8 cellular contexts compared by ENCODE assay signal in genomic region chr7:50679218-50680007, GRCh38.
DNase-seq lines count a peak whose midpoint lies in the region; ATAC-seq, FAIRE-seq and TF ChIP-seq lines count a peak whose summit lies in the region.

No MANE protein-coding gene starts in this region.

- H2BK15ac ChIP-seq in H1 (ENCODE audit: low read length), result no peak overlapping the region

- peaks cover 0 to 5% (median 0%) of the 10 kb centered on the region in 7 donors for H3K4me1 Mint-ChIP-seq in naive thymus-derived CD4-positive, alpha-beta T cell

- H3K18ac ChIP-seq in H1 (ENCODE audit: extremely low read depth, low read length), result no peak overlapping the region

- no peak overlapping the region for H2BK20ac ChIP-seq in H1 (ENCODE audit: low read length)

- intact Hi-C loops in naive thymus-derived CD4-positive, alpha-beta T cell (cut with micrococcal nuclease), result loop anchor here (1.0 to 5.0 kb wide), 13 partner anchors 65 to 587 kb away; no protein-coding TSS in a partner anchor

- peak; percentile 60 for TF ChIP-seq CTCF in OCI-LY1 (IDR thresholded peaks at IDR 0.05; ENCODE audit: low read length)
- TF ChIP-seq CTCF in H1 (IDR thresholded peaks at IDR 0.05; ENCODE audit: control extremely low read depth in 1 of 3, insufficient read depth in 1 of 3, low read depth in 1 of 3, low read length in 3 of 3), result peak in 2 of 3 experiments; percentile 14 to 34; a peak in 2 of 4 replicates

- H4K8ac ChIP-seq in H1 (ENCODE audit: extremely low read depth, insufficient read depth, low read length), result no peak overlapping the region

- no peaks in the 10 kb centered on the region for H3K23me2 ChIP-seq in H1 (ENCODE audit: low read depth, low read length)

- H3K4ac ChIP-seq in H1 (replicated peaks; ENCODE audit: insufficient read length, low read depth, low read length), result no peak overlapping the region

- POLR2A ChIA-PET in H1 (lab: Charles Lee; ENCODE audit: partially characterized antibody), result no interaction called here
- POLR2A ChIA-PET in naive thymus-derived CD4-positive, alpha-beta T cell (lab: Charles Lee), result no interaction called here

- no peak overlapping the region for H3K27ac Mint-ChIP-seq in naive thymus-derived CD4-positive, alpha-beta T cell

- no peak overlapping the region for H3K56ac ChIP-seq in H1 (replicated peaks; ENCODE audit: insufficient read length, low read depth, low read length)

- no peak overlapping the region for H3K4me3 ChIP-seq in OCI-LY1 (ENCODE audit: low read depth, low read length, poor library complexity, severe bottlenecking)
- H3K4me3 ChIP-seq in H1 (ENCODE audit: extremely low read depth in 1 of 4, insufficient read depth in 2 of 4, low read depth in 3 of 4, low read length in 4 of 4), result no peak overlapping the region
- H3K4me3 ChIP-seq in naive thymus-derived CD4-positive, alpha-beta T cell (ENCODE audit: low read length), result no peak overlapping the region

- in situ Hi-C loops in KBM-7 (cut with MboI; ENCODE audit: low pct_unique_long_range_greater_than_20kb, low sequenced_read_pairs), result no loop called here

- CTCF ChIA-PET in H1 (lab: Charles Lee; ENCODE audit: partially characterized antibody), result interaction anchor here (0.5 to 2.7 kb wide), 15 partner anchors 11 to 526 kb away, joined by 3 to 15 read pairs (median 3); no protein-coding TSS in a partner anchor
- CTCF ChIA-PET in naive thymus-derived CD4-positive, alpha-beta T cell (lab: Charles Lee), result interaction anchor here (0.7 to 4.9 kb wide), 9 partner anchors 12 to 588 kb away, joined by 3 to 36 read pairs (median 4); partner anchors contain the start of gene ZPBP

- ATAC-seq in GM21360 (IDR thresholded peaks at IDR 0.05; ENCODE audit: unreplicated experiment) (peak; percentile 58), HG03280 (IDR thresholded peaks at IDR 0.05; ENCODE audit: unreplicated experiment) (no peak)
- peak; percentile 73 for ATAC-seq in naive thymus-derived CD4-positive, alpha-beta T cell

- H3K14ac ChIP-seq in H1 (ENCODE audit: insufficient read length), result no peak overlapping the region

- H3K9me3 ChIP-seq in OCI-LY1 (ENCODE audit: low read length) (no peaks in the 10 kb centered on the region), H1 (ENCODE audit: insufficient read depth in 2 of 2, low read depth in 1 of 2, low read length in 1 of 2) (no peaks in the 10 kb centered on the region)
- H3K9me3 ChIP-seq in naive thymus-derived CD4-positive, alpha-beta T cell (ENCODE audit: control insufficient read depth in 2 of 3, low read length in 3 of 3), result no peaks in the 10 kb centered on the region

- H4K5ac ChIP-seq in H1 (ENCODE audit: insufficient read length, low read depth, low read length), result no peak overlapping the region

- peak; percentile 69 for TF ChIP-seq RAD21 in H1 (IDR thresholded peaks at IDR 0.05 in 1 of 2, conservative IDR thresholded peaks at IDR 0.05 in 1 of 2; ENCODE audit: low read depth in 2 of 2, low read length in 2 of 2)

- H3K27me3 ChIP-seq in OCI-LY1 (ENCODE audit: insufficient read depth, low read length) (no peaks in the 10 kb centered on the region), H1 (replicated peaks in 1 of 4; ENCODE audit: control insufficient read depth in 3 of 4, extremely low read depth in 1 of 4, insufficient read depth in 3 of 4, low read length in 3 of 4) (no peaks in the 10 kb centered on the region)
- H3K27me3 ChIP-seq in naive thymus-derived CD4-positive, alpha-beta T cell (ENCODE audit: control insufficient read depth in 2 of 2, insufficient read depth in 2 of 2, low read length in 2 of 2), result no peaks in the 10 kb centered on the region

- no peak overlapping the region for H2BK5ac ChIP-seq in H1 (ENCODE audit: low read depth, low read length)

- peak; percentile 42 for DNase-seq in COLO829 (ENCODE audit: low spot score)
- DNase-seq in KBM-7, result peak; percentile 63
- no peak for DNase-seq in H1 (ENCODE audit: low read depth in 1 of 2, low spot score in 2 of 2)
- DNase-seq in naive thymus-derived CD4-positive, alpha-beta T cell, result peak in 6 of 9 donors; percentile 27 to 59 (median 54)
- no peak for DNase-seq in HK-2 (ENCODE audit: unreplicated experiment)

- H2AFZ ChIP-seq in OCI-LY1 (ENCODE audit: low read length) (no peak overlapping the region), H1 (ENCODE audit: low read length) (no peak overlapping the region)

- H3K9ac ChIP-seq in OCI-LY1 (ENCODE audit: low read length), result no peak overlapping the region
- peak overlapping the region in 1 of 4 experiments; percentile 34; a peak in 1 of 7 replicates for H3K9ac ChIP-seq in H1 (replicated peaks in 1 of 4; ENCODE audit: extremely low read depth in 1 of 4, low read depth in 3 of 4, low read length in 3 of 4)

- H3K4me2 ChIP-seq in OCI-LY1 (ENCODE audit: low read length) (no peak overlapping the region), H1 (ENCODE audit: insufficient read depth in 1 of 2, low read depth in 2 of 2, low read length in 2 of 2) (no peak overlapping the region)

- H3K4me1 ChIP-seq in OCI-LY1 (ENCODE audit: insufficient read depth, low read length, severe bottlenecking) (no peaks in the 10 kb centered on the region), H1 (replicated peaks in 1 of 4; ENCODE audit: control insufficient read depth in 3 of 4, insufficient read depth in 4 of 4, low read length in 3 of 4) (peaks cover 1 to 7% (median 3%) of the 10 kb centered on the region in 4 experiments; a peak in 5 of 7 replicates)
- H3K4me1 ChIP-seq in naive thymus-derived CD4-positive, alpha-beta T cell (ENCODE audit: control insufficient read depth in 2 of 2, insufficient read depth in 2 of 2, low read length in 2 of 2), result no peaks in the 10 kb centered on the region

- no peak for TF ChIP-seq POLR2A in H1 (IDR thresholded peaks at IDR 0.05; ENCODE audit: control extremely low read depth in 1 of 2, low read depth in 2 of 2, low read length in 2 of 2)

- H2BK12ac ChIP-seq in H1 (ENCODE audit: low read depth, low read length), result no peak overlapping the region

- H4K20me1 ChIP-seq in OCI-LY1 (ENCODE audit: insufficient read depth, low read length), result no peaks in the 10 kb centered on the region
- peaks cover 2 to 5% of the 10 kb centered on the region in 2 experiments for H4K20me1 ChIP-seq in H1 (replicated peaks in 1 of 2; ENCODE audit: control insufficient read depth in 1 of 2, insufficient read depth in 2 of 2, low read length in 2 of 2)

- no peak overlapping the region for H2AK5ac ChIP-seq in H1 (ENCODE audit: low read depth, low read length)

- no peaks in the 10 kb centered on the region for H3F3A ChIP-seq in OCI-LY1 (ENCODE audit: insufficient read depth, low read length)

- H3K79me1 ChIP-seq in H1 (ENCODE audit: low read depth, low read length), result no peaks in the 10 kb centered on the region; the same call in 1 of the 2 replicates

- no peak overlapping the region for H3K4me3 Mint-ChIP-seq in naive thymus-derived CD4-positive, alpha-beta T cell

- H3K27ac ChIP-seq in OCI-LY1 (ENCODE audit: low read depth, low read length, poor library complexity, severe bottlenecking), result no peak overlapping the region
- H3K27ac ChIP-seq in H1 (ENCODE audit: low read depth, low read length), result no peak overlapping the region
- no peak overlapping the region for H3K27ac ChIP-seq in naive thymus-derived CD4-positive, alpha-beta T cell (ENCODE audit: low read depth, low read length)

- H3K9me3 Mint-ChIP-seq in naive thymus-derived CD4-positive, alpha-beta T cell, result no peaks in the 10 kb centered on the region

- no peaks in the 10 kb centered on the region for H3K36me3 ChIP-seq in OCI-LY1 (ENCODE audit: insufficient read depth, low read length)
- peaks cover 0 to under 1% (median under 1%) of the 10 kb centered on the region in 4 experiments; a peak in 2 of 8 replicates for H3K36me3 ChIP-seq in H1 (ENCODE audit: control insufficient read depth in 2 of 4, insufficient read depth in 4 of 4, low read length in 3 of 4)
- no peaks in the 10 kb centered on the region for H3K36me3 ChIP-seq in naive thymus-derived CD4-positive, alpha-beta T cell (ENCODE audit: control insufficient read depth in 2 of 3, insufficient read depth in 3 of 3, low read length in 3 of 3)

- FAIRE-seq in H1 (lab: Jason Lieb, UNC), result peak; percentile 81

- no peak overlapping the region for H2BK120ac ChIP-seq in H1 (replicated peaks; ENCODE audit: low read depth, low read length)

- no peak overlapping the region for H3K23ac ChIP-seq in H1 (ENCODE audit: insufficient read length)

- no peak for TF ChIP-seq EP300 in H1 (IDR thresholded peaks at IDR 0.05; ENCODE audit: borderline replicate concordance in 1 of 2, low read depth in 2 of 2, low read length in 2 of 2)

- H3K9me2 ChIP-seq in OCI-LY1 (ENCODE audit: low read depth, low read length), result no peaks in the 10 kb centered on the region

- no peaks in the 10 kb centered on the region for H3K36me3 Mint-ChIP-seq in naive thymus-derived CD4-positive, alpha-beta T cell

- WGBS in H1 (ENCODE audit: extremely low coverage in 1 of 2, insufficient coverage in 1 of 2, insufficient read length in 1 of 2, insufficient replicate concordance in 2 of 2, low coverage in 1 of 2, low lambda C conversion rate in 2 of 2, missing lambda C conversion rate in 1 of 2), 2 experiments, result 80% methylated on average over 7 of the region's 7 CpGs; no CpG with 5 or more reads in 1 of the 2 experiments

- H3K79me2 ChIP-seq in OCI-LY1 (ENCODE audit: insufficient read depth, low read length), result no peaks in the 10 kb centered on the region
- H3K79me2 ChIP-seq in H1 (ENCODE audit: control insufficient read depth in 1 of 2, insufficient read depth in 2 of 2, low read length in 2 of 2), result peaks cover 0 to 59% of the 10 kb centered on the region in 2 experiments; a peak in 2 of 4 replicates

- peaks cover 0 to 22% (median 0%) of the 10 kb centered on the region in 5 donors for H3K27me3 Mint-ChIP-seq in naive thymus-derived CD4-positive, alpha-beta T cell

- no peak overlapping the region for H4K91ac ChIP-seq in H1 (replicated peaks; ENCODE audit: insufficient read length, low read length)

TF ChIP-seq in H1, 55 proteins besides CTCF, POLR2A, EP300 and RAD21 (continues in another document):
- no peak for TF ChIP-seq POLR2AphosphoS5 (IDR thresholded peaks at IDR 0.05; ENCODE audit: low read depth, low read length)
- TF ChIP-seq TCF12 (IDR thresholded peaks at IDR 0.05; ENCODE audit: low read depth, low read length), result no peak
- TF ChIP-seq EZH2 (IDR thresholded peaks at IDR 0.05; ENCODE audit: low read depth, low read length, severe bottlenecking), result no peak
- TF ChIP-seq, protein P1, sequence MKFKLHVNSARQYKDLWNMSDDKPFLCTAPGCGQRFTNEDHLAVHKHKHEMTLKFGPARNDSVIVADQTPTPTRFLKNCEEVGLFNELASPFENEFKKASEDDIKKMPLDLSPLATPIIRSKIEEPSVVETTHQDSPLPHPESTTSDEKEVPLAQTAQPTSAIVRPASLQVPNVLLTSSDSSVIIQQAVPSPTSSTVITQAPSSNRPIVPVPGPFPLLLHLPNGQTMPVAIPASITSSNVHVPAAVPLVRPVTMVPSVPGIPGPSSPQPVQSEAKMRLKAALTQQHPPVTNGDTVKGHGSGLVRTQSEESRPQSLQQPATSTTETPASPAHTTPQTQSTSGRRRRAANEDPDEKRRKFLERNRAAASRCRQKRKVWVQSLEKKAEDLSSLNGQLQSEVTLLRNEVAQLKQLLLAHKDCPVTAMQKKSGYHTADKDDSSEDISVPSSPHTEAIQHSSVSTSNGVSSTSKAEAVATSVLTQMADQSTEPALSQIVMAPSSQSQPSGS (IDR thresholded peaks at IDR 0.05; ENCODE audit: low read length), result no peak
- no peak for TF ChIP-seq YY1 (IDR thresholded peaks at IDR 0.05; ENCODE audit: low read depth, low read length)
- TF ChIP-seq CEBPB (IDR thresholded peaks at IDR 0.05; ENCODE audit: low read depth, low read length), result no peak

Comparison
In these comparisons a context has a peak if more than half of its experiments do, and no peak if none do; other contexts are left out.
1. DNase-seq: peak in COLO829 (single experiment), KBM-7 (single experiment) and naive thymus-derived CD4-positive, alpha-beta T cell (6 of 9); none in H1 (0 of 2) and HK-2 (single experiment).